9 cellular contexts compared by ENCODE assay signal in the genomic region with DNA sequence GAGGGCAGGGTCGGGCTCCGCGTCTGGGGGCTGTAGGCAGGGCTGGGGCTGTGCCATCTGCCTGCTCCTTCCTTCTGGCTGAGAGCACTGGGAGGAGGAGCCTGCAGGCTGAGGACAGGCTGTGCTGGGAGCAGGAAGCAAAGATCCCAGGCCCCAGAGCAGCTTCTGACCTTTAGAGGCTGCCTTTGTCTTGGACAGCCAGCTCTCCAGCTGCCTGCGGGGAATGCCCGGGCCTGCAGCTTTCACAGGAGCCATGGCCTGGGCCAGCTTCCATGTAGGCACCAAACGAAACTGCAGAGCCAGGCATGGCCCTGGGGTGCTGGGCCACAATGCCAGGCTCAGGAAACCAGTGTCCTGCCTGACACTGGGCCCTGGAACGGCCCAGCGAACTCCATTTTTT.
DNase-seq lines count a peak whose midpoint lies in the region; ATAC-seq, FAIRE-seq and TF ChIP-seq lines count a peak whose summit lies in the region.
"Had no signal": no experiment of that assay in that cellular context is flagged by ENCODE, and none has a peak within 500 bp of the region (broad histone marks: within the 10 kb centered on the region; RNA-seq: fewer than 3 reads in every experiment).

No MANE protein-coding gene starts in this region.

- dilution Hi-C loops in endothelial cell of umbilical vein (cut with MboI; ENCODE audit: extremely low pct_ligation_motif_present, low sequenced_read_pairs) = no loop called here

- peak overlapping the region; percentile 35 for H3K9ac ChIP-seq in endothelial cell of umbilical vein (replicated peaks; ENCODE audit: extremely low read depth, insufficient read depth, low read length)

- peak overlapping the region; percentile 84 for H2AFZ ChIP-seq in endothelial cell of umbilical vein (ENCODE audit: low read depth, low read length)

- peak; percentile 63 for DNase-seq in NCI-H2196 (lab: John Stamatoyannopoulos, UW; ENCODE audit: unreplicated experiment)
- peak; percentile 90 for DNase-seq in endothelial cell of umbilical vein (ENCODE audit: low read depth, low spot score)
- DNase-seq in medulla oblongata (ENCODE audit: extremely low spot score) = peak; percentile 83
- peak; percentile 47 to 57 for DNase-seq in thyroid gland
- DNase-seq in KG1 (lab: John Stamatoyannopoulos, UW) = no peak
- DNase-seq in natural killer cell treated with Interleukin-12 subunit alpha and Interleukin-12 subunit beta and Interleukin-15 and Interleukin-18, amount 100 ng/mL, for 72 hours (ENCODE audit: low spot score) = no peak

- no peaks in the 10 kb centered on the region for H4K20me1 ChIP-seq in endothelial cell of umbilical vein (replicated peaks; ENCODE audit: control insufficient read depth, extremely low read depth, insufficient read depth, low read length)

- H3K27ac ChIP-seq in endothelial cell of umbilical vein (ENCODE audit: insufficient read depth, low read depth, low read length) = peak overlapping the region; percentile 60
- H3K27ac ChIP-seq in thyroid gland = peak overlapping the region; percentile 28 to 59 (median 55)

- H3K4me1 Mint-ChIP-seq in natural killer cell treated with Interleukin-12 subunit alpha and Interleukin-12 subunit beta and Interleukin-15 and Interleukin-18, amount 100 ng/mL, for 72 hours (ENCODE audit: low read depth in 2 of 2) = peaks cover 0 to 7% of the 10 kb centered on the region in 2 donors

- FAIRE-seq in endothelial cell of umbilical vein (lab: Jason Lieb, UNC) = peak; percentile 99

- 28 to 46% methylated on average over 6 to 8 of the region's 8 CpGs for WGBS in thyroid gland, 2 donors

- peaks cover 5% of the 10 kb centered on the region for H3K9me3 Mint-ChIP-seq in natural killer cell treated with Interleukin-12 subunit alpha and Interleukin-12 subunit beta and Interleukin-15 and Interleukin-18, amount 100 ng/mL, for 72 hours

- BruUV-seq in endothelial cell of umbilical vein (replicated peaks; lab: Mats Ljungman, UMichigan) = no TSS peak

- TF ChIP-seq CTCF in endothelial cell of umbilical vein (IDR thresholded peaks at IDR 0.05; ENCODE audit: extremely low read depth in 1 of 2, insufficient read depth in 1 of 2, low read depth in 1 of 2, low read length in 2 of 2) = no peak
- TF ChIP-seq CTCF in thyroid gland (IDR thresholded peaks at IDR 0.05) = no peak

- H3K36me3 Mint-ChIP-seq in natural killer cell treated with Interleukin-12 subunit alpha and Interleukin-12 subunit beta and Interleukin-15 and Interleukin-18, amount 100 ng/mL, for 72 hours = peaks cover 9% of the 10 kb centered on the region

- peaks cover 27% of the 10 kb centered on the region for H3K4me1 ChIP-seq in endothelial cell of umbilical vein (ENCODE audit: control insufficient read depth, extremely low read depth, insufficient read depth, low read length)
- peaks cover 6 to 16% of the 10 kb centered on the region in 2 donors for H3K4me1 ChIP-seq in thyroid gland

- intact Hi-C loops in endothelial cell of umbilical vein (cut with micrococcal nuclease) (loop anchor here (2.0 kb wide), 1 partner anchor 13 kb away; no protein-coding TSS in a partner anchor), thyroid gland (cut with DNase I) (no loop called here)

- no peak for TF ChIP-seq POLR2A in endothelial cell of umbilical vein (IDR thresholded peaks at IDR 0.05; ENCODE audit: low read depth, low read length)
- TF ChIP-seq POLR2A in thyroid gland (IDR thresholded peaks at IDR 0.05) = no peak

- H3K4me3 ChIP-seq in endothelial cell of umbilical vein (replicated peaks in 1 of 3; ENCODE audit: insufficient read depth in 1 of 3, low read depth in 1 of 3, low read length in 3 of 3) (no peak overlapping the region), thyroid gland (replicated peaks in 1 of 3) (no peak overlapping the region)

- H3K4me3 Mint-ChIP-seq in natural killer cell treated with Interleukin-12 subunit alpha and Interleukin-12 subunit beta and Interleukin-15 and Interleukin-18, amount 100 ng/mL, for 72 hours = no peak overlapping the region
- H3K4me3 Mint-ChIP-seq: stimulated activated naive CD8-positive, alpha-beta T cell treated with anti-CD3 and anti-CD28 coated beads, Interleukin-15, Interleukin-2, amounts not matched to agents 100 ng/mL and 50 ng/mL, for 24 hours had no signal

- H3K9me3 ChIP-seq in endothelial cell of umbilical vein (replicated peaks; ENCODE audit: control insufficient read depth, insufficient read depth, low read length) (no peaks in the 10 kb centered on the region), thyroid gland (no peaks in the 10 kb centered on the region)

- no peaks in the 10 kb centered on the region for H3K27me3 Mint-ChIP-seq in natural killer cell treated with Interleukin-12 subunit alpha and Interleukin-12 subunit beta and Interleukin-15 and Interleukin-18, amount 100 ng/mL, for 72 hours
- H3K27me3 Mint-ChIP-seq: stimulated activated naive CD8-positive, alpha-beta T cell treated with anti-CD3 and anti-CD28 coated beads, Interleukin-15, Interleukin-2, amounts not matched to agents 100 ng/mL and 50 ng/mL, for 24 hours had no signal

- no peak overlapping the region for H3K27ac Mint-ChIP-seq in natural killer cell treated with Interleukin-12 subunit alpha and Interleukin-12 subunit beta and Interleukin-15 and Interleukin-18, amount 100 ng/mL, for 72 hours
- H3K27ac Mint-ChIP-seq: stimulated activated naive CD8-positive, alpha-beta T cell treated with anti-CD3 and anti-CD28 coated beads, Interleukin-15, Interleukin-2, amounts not matched to agents 100 ng/mL and 50 ng/mL, for 24 hours had no signal

- H3K27me3 ChIP-seq in endothelial cell of umbilical vein (ENCODE audit: control insufficient read depth in 2 of 2, insufficient read depth in 2 of 2, low read length in 2 of 2) (no peaks in the 10 kb centered on the region), thyroid gland (no peaks in the 10 kb centered on the region)

- CTCF ChIA-PET in endothelial cell of umbilical vein (lab: Charles Lee) = interaction anchor here (0.7 to 2.1 kb wide), 6 partner anchors 11 to 99 kb away, joined by 3 to 13 read pairs (median 4); no protein-coding TSS in a partner anchor

- H3K36me3 ChIP-seq in endothelial cell of umbilical vein (ENCODE audit: control insufficient read depth in 2 of 2, extremely low read depth in 1 of 2, insufficient read depth in 2 of 2, low read length in 2 of 2) = no peaks in the 10 kb centered on the region
- no peaks in the 10 kb centered on the region for H3K36me3 ChIP-seq in thyroid gland

- H3K4me2 ChIP-seq in endothelial cell of umbilical vein (ENCODE audit: insufficient read depth, low read length) = peak overlapping the region; percentile 40

- ATAC-seq in HG03342 (IDR thresholded peaks at IDR 0.05; ENCODE audit: unreplicated experiment) (no peak), GM18873 (IDR thresholded peaks at IDR 0.05; ENCODE audit: low FRiP score, unreplicated experiment) (no peak)
- no peak for ATAC-seq in natural killer cell treated with Interleukin-12 subunit alpha and Interleukin-12 subunit beta and Interleukin-15 and Interleukin-18, amount 100 ng/mL, for 72 hours

- POLR2A ChIA-PET in endothelial cell of umbilical vein (lab: Charles Lee) = interaction anchor here (0.6 to 0.9 kb wide), 3 partner anchors 148 to 432 kb away, joined by 3 to 5 read pairs (median 4); no protein-coding TSS in a partner anchor

- no peaks in the 10 kb centered on the region for H3K9me1 ChIP-seq in endothelial cell of umbilical vein (replicated peaks; ENCODE audit: control insufficient read depth, extremely low read depth, insufficient read depth, low read length)

- no peaks in the 10 kb centered on the region for H3K79me2 ChIP-seq in endothelial cell of umbilical vein (ENCODE audit: control insufficient read depth, insufficient read depth, low read length)

TF ChIP-seq in endothelial cell of umbilical vein, 7 proteins besides CTCF, POLR2A, EP300 and RAD21:
- TF ChIP-seq MYC (IDR thresholded peaks at IDR 0.05; ENCODE audit: low read depth, low read length) (no peak), FOS (IDR thresholded peaks at IDR 0.05; ENCODE audit: borderline replicate concordance, insufficient read depth, low read length) (no peak), EZH2 (IDR thresholded peaks at IDR 0.05; ENCODE audit: borderline replicate concordance, low read depth, low read length, severe bottlenecking) (no peak), POLR2AphosphoS5 (IDR thresholded peaks at IDR 0.05; ENCODE audit: insufficient read depth, low read depth, low read length) (peak; percentile 37), JUN (IDR thresholded peaks at IDR 0.05; ENCODE audit: borderline replicate concordance, insufficient read depth, insufficient read length, low read depth) (no peak), GATA2 (IDR thresholded peaks at IDR 0.05; ENCODE audit: insufficient read depth, insufficient read length, low read depth, low read length) (no peak)
- TF ChIP-seq, protein P1, sequence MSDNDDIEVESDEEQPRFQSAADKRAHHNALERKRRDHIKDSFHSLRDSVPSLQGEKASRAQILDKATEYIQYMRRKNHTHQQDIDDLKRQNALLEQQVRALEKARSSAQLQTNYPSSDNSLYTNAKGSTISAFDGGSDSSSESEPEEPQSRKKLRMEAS (IDR thresholded peaks at IDR 0.05; ENCODE audit: insufficient read depth, insufficient read length) = no peak

Comparison
In these comparisons a context has a peak if more than half of its experiments do, and no peak if none do; other contexts are left out.
1. DNase-seq: peak in NCI-H2196 (single experiment), endothelial cell of umbilical vein (single experiment), medulla oblongata (single experiment) and thyroid gland (2 of 2); none in KG1 (single experiment) and natural killer cell treated with Interleukin-12 subunit alpha and Interleukin-12 subunit beta and Interleukin-15 and Interleukin-18, amount 100 ng/mL, for 72 hours (single experiment).